In genomic region chr4:176376032-176376614, GRCh38 we compare ENCODE assay signal across 8 cellular contexts. TPM values are rescaled to one million over a fixed set of nuclear protein-coding genes. Genes with fewer than 3 reads are reported as not detected.
DNase-seq lines count a peak whose midpoint lies in the region; ATAC-seq and TF ChIP-seq lines count a peak whose summit lies in the region.

No MANE protein-coding gene starts in this region.

- no peak for TF ChIP-seq POLR2A in Peyer's patch (IDR thresholded peaks at IDR 0.05)

- H4K20me1 ChIP-seq in osteoblast (ENCODE audit: insufficient read depth, low read length): no peaks in the 10 kb centered on the region

- H3K9me3 ChIP-seq in osteoblast (ENCODE audit: low read depth, low read length): no peaks in the 10 kb centered on the region
- H3K9me3 ChIP-seq in Peyer's patch: no peaks in the 10 kb centered on the region

- DNase-seq in GM10266 (ENCODE audit: extremely low spot score) (no peak), LNCaP clone FGC (ENCODE audit: low read depth) (no peak), cerebellum (ENCODE audit: low spot score) (peak; percentile 20), osteoblast (ENCODE audit: insufficient read length, low spot score, missing footprints) (no peak), amniotic stem cell (lab: John Stamatoyannopoulos, UW) (no peak), Peyer's patch (no peak)
- no peak for DNase-seq in activated CD4-positive, CD25-positive, alpha-beta regulatory T cell (lab: John Stamatoyannopoulos, UW)

- H3K79me2 ChIP-seq in osteoblast (ENCODE audit: insufficient read depth, low read length): peaks cover 7% of the 10 kb centered on the region

- H3K36me3 ChIP-seq in osteoblast (ENCODE audit: insufficient read depth, low read length) (no peaks in the 10 kb centered on the region), Peyer's patch (no peaks in the 10 kb centered on the region)

- H3K4me2 ChIP-seq in osteoblast (ENCODE audit: insufficient read depth, low read length): no peak overlapping the region

- TF ChIP-seq CTCF in GM10266 (IDR thresholded peaks at IDR 0.05; ENCODE audit: control insufficient read depth, insufficient read depth, low read depth, missing control alignments) (peak; percentile 49), LNCaP clone FGC (IDR thresholded peaks at IDR 0.05; ENCODE audit: control insufficient read depth, extremely low read depth, insufficient read depth) (peak; percentile 36; the same call in 1 of the 2 replicates), osteoblast (IDR thresholded peaks at IDR 0.05; ENCODE audit: extremely low read depth, low read depth, low read length) (peak; percentile 55), Peyer's patch (IDR thresholded peaks at IDR 0.05) (peak in 3 of 6 experiments; percentile 25 to 43 (median 36))

- H3K4me3 ChIP-seq in LNCaP clone FGC (ENCODE audit: low read depth, low read length): no peak overlapping the region
- no peak overlapping the region for H3K4me3 ChIP-seq in osteoblast (ENCODE audit: insufficient read depth, low read length)
- no peak overlapping the region for H3K4me3 ChIP-seq in Peyer's patch

- H3K4me1 ChIP-seq in osteoblast (ENCODE audit: insufficient read depth, low read length) (peaks cover 3% of the 10 kb centered on the region), Peyer's patch (no peaks in the 10 kb centered on the region)

- no peak for ATAC-seq in HG03095 (IDR thresholded peaks at IDR 0.05; ENCODE audit: unreplicated experiment)

- H2AFZ ChIP-seq in osteoblast (ENCODE audit: low read length): no peak overlapping the region

- H3K27ac ChIP-seq in osteoblast (ENCODE audit: low read depth, low read length) (no peak overlapping the region), Peyer's patch (no peak overlapping the region)

- H3K27me3 ChIP-seq in osteoblast (ENCODE audit: insufficient read depth, low read length) (no peaks in the 10 kb centered on the region), Peyer's patch (no peaks in the 10 kb centered on the region)

RNA-seq across cellular contexts. Expression of gene SPCS3, which starts 56.4 kb away (rescaled TPM):
- total RNA-seq in cerebellum (89.8 TPM), osteoblast (113 and 115 TPM in 2 replicates), Peyer's patch (10 to 100 TPM; 31.2 to 47.3 (median 38.3) TPM)
